Comparison of ENCODE assay signal across 10 cellular contexts in genomic region chr22:50016988-50017700, GRCh38. TPM values are rescaled to one million over a fixed set of nuclear protein-coding genes. Genes with fewer than 3 reads are reported as not detected.
DNase-seq lines count a peak whose midpoint lies in the region; ATAC-seq and TF ChIP-seq lines count a peak whose summit lies in the region.
"Had no signal": no experiment of that assay in that cellular context is flagged by ENCODE, and none has a peak within 500 bp of the region (broad histone marks: within the 10 kb centered on the region; RNA-seq: fewer than 3 reads in every experiment).

No MANE protein-coding gene starts in this region.

- H3K36me3 Mint-ChIP-seq in memory B cell = no peaks in the 10 kb centered on the region

- peak overlapping the region; percentile 45 for H3K4me3 Mint-ChIP-seq in memory B cell
- peak overlapping the region; percentile 62 to 80 for H3K4me3 Mint-ChIP-seq in stimulated activated naive CD8-positive, alpha-beta T cell treated with anti-CD3 and anti-CD28 coated beads, Interleukin-15, amount 100 ng/mL, for 72 hours

- H3K27me3 Mint-ChIP-seq in memory B cell = peaks cover 1% of the 10 kb centered on the region
- peaks cover 5% of the 10 kb centered on the region for H3K27me3 Mint-ChIP-seq in stimulated activated naive CD8-positive, alpha-beta T cell treated with anti-CD3 and anti-CD28 coated beads, Interleukin-15, amount 100 ng/mL, for 72 hours

- intact Hi-C loops in lower leg skin (cut with DNase I; ENCODE audit: low total_unique reads) = no loop called here

- no peak overlapping the region for H3K4me3 ChIP-seq in lower leg skin (ENCODE audit: low read depth, poor library complexity, severe bottlenecking)
- H3K4me3 ChIP-seq: A549 had no signal

- no peak for TF ChIP-seq POLR2A in lower leg skin (IDR thresholded peaks at IDR 0.05)

- 63 to 69% methylated on average over 17 to 21 of the region's 21 CpGs for WGBS in lower leg skin, 2 donors

- H3K4me1 Mint-ChIP-seq in memory B cell = peaks cover 32% of the 10 kb centered on the region
- H3K4me1 Mint-ChIP-seq in stimulated activated naive CD8-positive, alpha-beta T cell treated with anti-CD3 and anti-CD28 coated beads, Interleukin-15, amount 100 ng/mL, for 72 hours = peaks cover 68% of the 10 kb centered on the region

- peak; percentile 56 for ATAC-seq in memory B cell (ENCODE audit: low read depth)
- ATAC-seq in stimulated activated naive CD8-positive, alpha-beta T cell treated with anti-CD3 and anti-CD28 coated beads, Interleukin-15, amount 100 ng/mL, for 72 hours = peak; percentile 84
- ATAC-seq in HG03439 (IDR thresholded peaks at IDR 0.05; ENCODE audit: unreplicated experiment) = no peak
- ATAC-seq: A549 had no signal

- DNase-seq in activated gamma-delta T cell treated with Interleukin-2 at 50 U/mL for 16 hours (peak; percentile 47), activated gamma-delta T cell (lab: John Stamatoyannopoulos, UW) (no peak), memory B cell (ENCODE audit: low spot score in 2 of 2) (no peak), DMS53 treated with DMSO at 0.1 percent for 48 hours (lab: John Stamatoyannopoulos, UW; ENCODE audit: unreplicated experiment) (no peak), lower leg skin (ENCODE audit: low spot score in 2 of 2) (no peak)
- peak; percentile 47 for DNase-seq in activated CD8-positive, alpha-beta memory T cell treated with anti-CD3 and anti-CD28 coated beads, Interleukin-2, amount 50 U/mL, for 24 hours (ENCODE audit: extremely low read depth)
- peak; percentile 69 to 94 for DNase-seq in stimulated activated naive CD8-positive, alpha-beta T cell treated with anti-CD3 and anti-CD28 coated beads, Interleukin-15, amount 100 ng/mL, for 72 hours
- DNase-seq: NCI-H1436 had no signal

- H3K9me3 Mint-ChIP-seq in memory B cell = peaks cover 1% of the 10 kb centered on the region
- H3K9me3 Mint-ChIP-seq in stimulated activated naive CD8-positive, alpha-beta T cell treated with anti-CD3 and anti-CD28 coated beads, Interleukin-15, amount 100 ng/mL, for 72 hours = peaks cover 0 to 5% of the 10 kb centered on the region in 2 donors

- no peak overlapping the region for H3K27ac Mint-ChIP-seq in memory B cell
- peak overlapping the region; percentile 0 to 92 for H3K27ac Mint-ChIP-seq in stimulated activated naive CD8-positive, alpha-beta T cell treated with anti-CD3 and anti-CD28 coated beads, Interleukin-15, amount 100 ng/mL, for 72 hours

- no peak for TF ChIP-seq CTCF in lower leg skin (IDR thresholded peaks at IDR 0.05)

RNA-seq across cellular contexts. Expression of gene IL17REL, which starts 4.6 kb away (rescaled TPM):
- not detected for total RNA-seq in lower leg skin

RNA-seq across cellular contexts. Expression of gene TTLL8, which starts 41.0 kb away (rescaled TPM):
- not detected for total RNA-seq in lower leg skin

RNA-seq across cellular contexts. Expression of gene PIM3, which starts 56.6 kb away (rescaled TPM):
- 100 to 1,000 TPM; 149 to 181 (median 163) TPM for total RNA-seq in lower leg skin

Comparison
In these comparisons a context has a peak if more than half of its experiments do, and no peak if none do; other contexts are left out.
1. DNase-seq: peak in activated gamma-delta T cell treated with Interleukin-2 at 50 U/mL for 16 hours (single experiment), activated CD8-positive, alpha-beta memory T cell treated with anti-CD3 and anti-CD28 coated beads, Interleukin-2, amount 50 U/mL, for 24 hours (single experiment) and stimulated activated naive CD8-positive, alpha-beta T cell treated with anti-CD3 and anti-CD28 coated beads, Interleukin-15, amount 100 ng/mL, for 72 hours (2 of 2); none in activated gamma-delta T cell (single experiment), memory B cell (0 of 2), DMS53 treated with DMSO at 0.1 percent for 48 hours (single experiment) and lower leg skin (0 of 2).